21 cellular contexts compared by ENCODE assay signal in the genomic region with DNA sequence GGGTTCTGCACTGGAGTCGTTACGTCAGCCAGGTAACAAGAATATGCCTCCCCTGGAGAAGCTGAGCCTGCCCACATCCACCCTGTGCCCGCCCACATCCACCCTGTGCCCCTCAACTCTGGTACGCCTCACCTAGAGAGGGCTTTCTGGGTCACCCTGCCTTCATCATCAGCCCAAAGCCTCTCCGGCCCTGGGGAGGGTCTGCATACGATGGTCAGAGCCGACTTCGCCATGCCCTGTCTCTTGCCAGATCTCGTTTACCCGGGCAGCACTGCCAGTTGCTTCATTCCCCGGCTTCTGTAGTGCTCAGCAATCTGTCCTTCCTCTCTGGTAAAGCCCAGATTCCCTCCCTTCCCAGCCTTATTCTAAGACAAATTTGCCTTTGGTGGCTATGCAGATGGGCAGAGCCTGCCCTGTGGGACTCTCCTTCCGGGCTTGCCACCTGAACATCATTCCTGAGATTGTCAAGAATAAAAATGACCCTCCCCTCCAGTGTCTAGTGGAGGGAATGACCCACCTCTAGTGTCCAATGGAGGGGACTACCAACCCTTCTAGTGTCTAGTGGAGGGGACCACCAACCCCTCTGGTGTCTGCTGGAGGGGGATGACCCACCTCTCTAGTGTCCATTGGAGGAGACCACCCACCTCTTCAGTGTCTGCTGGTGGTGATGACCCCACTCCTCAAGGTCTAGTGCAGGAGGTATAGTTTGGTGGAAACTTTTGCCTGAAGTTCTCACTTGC. TPM values are rescaled to one million over a fixed set of nuclear protein-coding genes. Genes with fewer than 3 reads are reported as not detected.
"Had no signal": no experiment of that assay in that cellular context is flagged by ENCODE, and none has a peak within 500 bp of the region (broad histone marks: within the 10 kb centered on the region; RNA-seq: fewer than 3 reads in every experiment).

No MANE protein-coding gene starts in this region.

- DNase-seq: activated gamma-delta T cell treated with Interleukin-2 at 50 U/mL for 16 hours; activated T-cell treated with anti-CD3 and anti-CD28 coated beads, Interleukin-2, amount 50 U/mL, for 1 hour; adrenal gland; dorsolateral prefrontal cortex; hippocampal formation; left colon; naive B cell; ovary; psoas muscle; stimulated activated CD4-positive, alpha-beta T cell treated with anti-CD3 and anti-CD28 coated beads, Interleukin-4, amount 100 ng/mL, for 24 hours; stimulated activated naive CD8-positive, alpha-beta T cell treated with anti-CD3 and anti-CD28 coated beads, Interleukin-15, Interleukin-2, amounts not matched to agents 100 U/mL and 50 U/mL, for 24 hours; substantia nigra; T-helper 9 cell; thyroid gland had no signal

- H3K27me3 ChIP-seq: ascending aorta, ovary, right atrium auricular region, thyroid gland had no signal

- H3K27ac Mint-ChIP-seq: activated naive CD4-positive, alpha-beta T cell treated with anti-CD3 and anti-CD28 coated beads, Interleukin-2, amount 50 U/mL, for 24 hours; memory B cell had no signal

- H3K36me3 ChIP-seq: adrenal gland, ascending aorta, esophagus muscularis mucosa, ovary, right atrium auricular region, thyroid gland had no signal

- H3K27ac ChIP-seq: adrenal gland, ascending aorta, dorsolateral prefrontal cortex, esophagus muscularis mucosa, ovary, psoas muscle, right atrium auricular region, thyroid gland had no signal

- H3K9me3 ChIP-seq: adrenal gland, ascending aorta, esophagus muscularis mucosa, ovary, psoas muscle, right atrium auricular region, thyroid gland had no signal

- H3K4me3 Mint-ChIP-seq: activated naive CD4-positive, alpha-beta T cell treated with anti-CD3 and anti-CD28 coated beads, Interleukin-2, amount 50 U/mL, for 24 hours; central memory CD8-positive, alpha-beta T cell; memory B cell had no signal

- H3K4me1 ChIP-seq: psoas muscle had no signal

- H3K9me3 Mint-ChIP-seq: activated naive CD4-positive, alpha-beta T cell treated with anti-CD3 and anti-CD28 coated beads, Interleukin-2, amount 50 U/mL, for 24 hours; central memory CD8-positive, alpha-beta T cell; memory B cell; naive B cell had no signal

- H3K4me1 Mint-ChIP-seq: memory B cell had no signal

- H3K36me3 Mint-ChIP-seq: activated naive CD4-positive, alpha-beta T cell treated with anti-CD3 and anti-CD28 coated beads, Interleukin-2, amount 50 U/mL, for 24 hours had no signal

- H3K4me3 ChIP-seq: adrenal gland, ascending aorta, dorsolateral prefrontal cortex, esophagus muscularis mucosa, ovary, psoas muscle, right atrium auricular region, thyroid gland had no signal

RNA-seq across cellular contexts. Expression of a gene that starts 3.4 kb away (rescaled TPM):
- total RNA-seq: ascending aorta; psoas muscle; T-helper 1 cell treated with Interleukin-12 subunit alpha and Interleukin-12 subunit beta and Interleukin-4 antibody, amounts not matched to agents 30 ng/mL and 1 ng/mL, for 36 hours had no signal
